Comparison of ENCODE assay signal across 31 cellular contexts in the genomic region with DNA sequence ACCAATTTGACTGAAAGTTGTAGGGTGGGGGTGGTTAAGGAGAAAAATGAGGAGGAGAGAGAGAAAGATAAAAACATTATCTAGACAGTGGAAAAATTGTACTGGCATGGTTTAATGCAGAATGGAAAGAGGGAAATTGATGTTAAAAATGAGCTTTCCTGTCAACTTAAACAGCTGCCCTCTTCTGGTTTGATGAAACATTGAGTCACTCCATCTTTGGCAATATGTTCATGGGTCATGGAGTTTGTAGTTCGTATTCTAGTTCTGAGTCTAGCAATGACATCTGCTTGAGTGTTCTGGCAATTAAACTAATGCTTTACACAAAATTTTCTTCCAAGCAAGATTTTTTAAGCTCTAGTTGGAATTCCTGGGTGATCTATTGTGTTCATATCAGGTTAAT. TPM values are rescaled to one million over a fixed set of nuclear protein-coding genes. Genes with fewer than 3 reads are reported as not detected.
DNase-seq lines count a peak whose midpoint lies in the region; ATAC-seq and TF ChIP-seq lines count a peak whose summit lies in the region.
"Had no signal": no experiment of that assay in that cellular context is flagged by ENCODE, and none has a peak within 500 bp of the region (broad histone marks: within the 10 kb centered on the region; RNA-seq: fewer than 3 reads in every experiment).

No MANE protein-coding gene starts in this region.

- H3K36me3 Mint-ChIP-seq in activated T-cell treated with anti-CD3 and anti-CD28 coated beads, Interleukin-2, amount 50 U/mL, for 72 hours (ENCODE audit: insufficient read depth in 2 of 2), result no peaks in the 10 kb centered on the region
- no peaks in the 10 kb centered on the region for H3K36me3 Mint-ChIP-seq in stimulated activated memory B cell treated with anti-CD40 and anti-IgM and Interleukin-4, amounts not matched to agents 10 μg/mL and 1 μg/mL and 100 μg/mL, for 72 hours
- H3K36me3 Mint-ChIP-seq: CD8-positive, alpha-beta T cell; T-cell had no signal

- TF ChIP-seq CTCF in right atrium auricular region (IDR thresholded peaks at IDR 0.05), result no peak

- H3K27me3 Mint-ChIP-seq in activated T-cell treated with anti-CD3 and anti-CD28 coated beads, Interleukin-2, amount 50 U/mL, for 72 hours (ENCODE audit: low read depth), result peaks cover 17% of the 10 kb centered on the region
- peaks cover 13% of the 10 kb centered on the region for H3K27me3 Mint-ChIP-seq in stimulated activated memory B cell treated with anti-CD40 and anti-IgM and Interleukin-4, amounts not matched to agents 10 μg/mL and 1 μg/mL and 100 μg/mL, for 72 hours

- H3K4me3 Mint-ChIP-seq in activated T-cell treated with anti-CD3 and anti-CD28 coated beads, Interleukin-2, amount 50 U/mL, for 72 hours, result no peak overlapping the region
- H3K4me3 Mint-ChIP-seq in stimulated activated memory B cell treated with anti-CD40 and anti-IgM and Interleukin-4, amounts not matched to agents 10 μg/mL and 1 μg/mL and 100 μg/mL, for 72 hours, result no peak overlapping the region
- H3K4me3 Mint-ChIP-seq: activated CD4-positive, alpha-beta memory T cell treated with anti-CD3 and anti-CD28 coated beads, Interleukin-2, amount 10 ng/mL, durations not matched to agents 7 days and 5 days; CD8-positive, alpha-beta T cell; natural killer cell treated with Interleukin-12 subunit alpha and Interleukin-12 subunit beta and Interleukin-15 and Interleukin-18, amount 100 ng/mL, for 72 hours; T-cell had no signal

- H3K36me3 ChIP-seq in right atrium auricular region, result no peaks in the 10 kb centered on the region
- H3K36me3 ChIP-seq: esophagus muscularis mucosa, right lobe of liver had no signal

- in situ Hi-C loops in SK-MEL-5 (cut with HindIII; ENCODE audit: low pct_unique_long_range_greater_than_20kb, low sequenced_read_pairs), result no loop called here

- H3K4me1 Mint-ChIP-seq in activated T-cell treated with anti-CD3 and anti-CD28 coated beads, Interleukin-2, amount 50 U/mL, for 72 hours (ENCODE audit: low read depth), result peaks cover 30% of the 10 kb centered on the region
- no peaks in the 10 kb centered on the region for H3K4me1 Mint-ChIP-seq in stimulated activated memory B cell treated with anti-CD40 and anti-IgM and Interleukin-4, amounts not matched to agents 10 μg/mL and 1 μg/mL and 100 μg/mL, for 72 hours

- DNase-seq in activated T-cell treated with anti-CD3 and anti-CD28 coated beads, Interleukin-2, amount 50 U/mL, for 72 hours, result no peak
- no peak for DNase-seq in activated T-cell treated with anti-CD3 and anti-CD28 coated beads, Interleukin-2, amount 50 U/mL, for 48 hours
- DNase-seq in SK-MEL-5 (ENCODE audit: low read depth, low spot score), result peak; percentile 13
- peak; percentile 1 for DNase-seq in fibroblast of peridontal ligament (ENCODE audit: extremely low read depth)
- no peak for DNase-seq in right atrium auricular region (ENCODE audit: low spot score)
- no peak for DNase-seq in erythroblast (lab: John Stamatoyannopoulos, UW)
- DNase-seq: activated CD4-positive, alpha-beta memory T cell treated with anti-CD3 and anti-CD28 coated beads, Interleukin-2, amount 10 ng/mL, durations not matched to agents 7 days and 5 days; activated CD4-positive, CD25-positive, alpha-beta regulatory T cell treated with anti-CD3 and anti-CD28 coated beads, Interleukin-2, amount 50 U/mL, for 72 hours; activated effector memory CD4-positive, alpha-beta T cell treated with anti-CD3 and anti-CD28 coated beads, Interleukin-2, amount 50 U/mL, for 16 hours; CD8-positive, alpha-beta T cell; DMS153; effector CD4-positive, alpha-beta T cell; GOT3; islet precursor cell; NCI-H1048; NCI-H1930; NCI-H226; right lobe of liver; SHP77 treated with DMSO at 0.1 percent for 48 hours; stimulated activated CD4-positive, alpha-beta T cell treated with anti-CD3 and anti-CD28 coated beads, Interleukin-15, amount 100 ng/mL, for 24 hours; T-cell; trophoblast cell had no signal

- H3K4me1 ChIP-seq in right atrium auricular region, result no peaks in the 10 kb centered on the region
- H3K4me1 ChIP-seq: right lobe of liver had no signal

- no peak overlapping the region for H3K27ac ChIP-seq in right atrium auricular region
- H3K27ac ChIP-seq: esophagus muscularis mucosa, right lobe of liver had no signal

- H3K4me3 ChIP-seq in right atrium auricular region, result no peak overlapping the region
- H3K4me3 ChIP-seq: esophagus muscularis mucosa, K562, right lobe of liver had no signal

- peaks cover 0 to 3% of the 10 kb centered on the region in 2 donors for H3K27me3 ChIP-seq in right atrium auricular region
- H3K27me3 ChIP-seq: right lobe of liver had no signal

- TF ChIP-seq POLR2A in erythroblast (IDR thresholded peaks at IDR 0.05; ENCODE audit: low read length), result no peak

- peak; percentile 49 to 67 for ATAC-seq in activated T-cell treated with anti-CD3 and anti-CD28 coated beads, Interleukin-2, amount 50 U/mL, for 72 hours (replicated peaks in 1 of 2)
- no peak for ATAC-seq in stimulated activated memory B cell treated with anti-CD40 and anti-IgM and Interleukin-4, amounts not matched to agents 10 μg/mL and 1 μg/mL and 100 μg/mL, for 72 hours
- no peak for ATAC-seq in GM21390 (IDR thresholded peaks at IDR 0.05; ENCODE audit: unreplicated experiment)
- ATAC-seq: CD8-positive, alpha-beta T cell; K562; natural killer cell treated with Interleukin-12 subunit alpha and Interleukin-12 subunit beta and Interleukin-15 and Interleukin-18, amount 100 ng/mL, for 72 hours; right lobe of liver; T-cell had no signal

- no peaks in the 10 kb centered on the region for H3K9me3 ChIP-seq in right atrium auricular region
- H3K9me3 ChIP-seq: esophagus muscularis mucosa, right lobe of liver had no signal

- H3K9me3 Mint-ChIP-seq in activated T-cell treated with anti-CD3 and anti-CD28 coated beads, Interleukin-2, amount 50 U/mL, for 72 hours, result no peaks in the 10 kb centered on the region
- no peaks in the 10 kb centered on the region for H3K9me3 Mint-ChIP-seq in stimulated activated memory B cell treated with anti-CD40 and anti-IgM and Interleukin-4, amounts not matched to agents 10 μg/mL and 1 μg/mL and 100 μg/mL, for 72 hours
- H3K9me3 Mint-ChIP-seq: activated CD4-positive, alpha-beta memory T cell treated with anti-CD3 and anti-CD28 coated beads, Interleukin-2, amount 10 ng/mL, durations not matched to agents 7 days and 5 days; CD8-positive, alpha-beta T cell; natural killer cell treated with Interleukin-12 subunit alpha and Interleukin-12 subunit beta and Interleukin-15 and Interleukin-18, amount 100 ng/mL, for 72 hours; T-cell had no signal

- H3K27ac Mint-ChIP-seq in activated T-cell treated with anti-CD3 and anti-CD28 coated beads, Interleukin-2, amount 50 U/mL, for 72 hours, result no peak overlapping the region
- no peak overlapping the region for H3K27ac Mint-ChIP-seq in stimulated activated memory B cell treated with anti-CD40 and anti-IgM and Interleukin-4, amounts not matched to agents 10 μg/mL and 1 μg/mL and 100 μg/mL, for 72 hours
- H3K27ac Mint-ChIP-seq: activated CD4-positive, alpha-beta memory T cell treated with anti-CD3 and anti-CD28 coated beads, Interleukin-2, amount 10 ng/mL, durations not matched to agents 7 days and 5 days; CD8-positive, alpha-beta T cell; natural killer cell treated with Interleukin-12 subunit alpha and Interleukin-12 subunit beta and Interleukin-15 and Interleukin-18, amount 100 ng/mL, for 72 hours; T-cell had no signal

RNA-seq across cellular contexts. Expression of a gene that starts 9.6 kb away (rescaled TPM):
- total RNA-seq in activated T-cell treated with anti-CD3 and anti-CD28 coated beads, Interleukin-2, amount 50 U/mL, for 72 hours, result under 1 TPM in 1 of 2 donors, not detected in 1; 0.07 TPM
- 0.43 and 1.1 TPM in 2 replicates for total RNA-seq in SK-MEL-5 (2014; rRNA removed; shearing (Covaris generic))
- polyA plus RNA-seq in SK-MEL-5 (2015; cell fraction: cytosol; rRNA removed), result 0.72 and 0.94 TPM in 2 replicates
- 1.8 TPM in 2 replicates for polyA plus RNA-seq in SK-MEL-5 (2015; cell fraction: nucleus; rRNA removed)
- total RNA-seq in right atrium auricular region, result not detected
- total RNA-seq: A172; activated CD4-positive, alpha-beta memory T cell treated with anti-CD3 and anti-CD28 coated beads, Interleukin-2, amount 10 ng/mL, durations not matched to agents 7 days and 5 days; CD8-positive, alpha-beta T cell; esophagus muscularis mucosa; HT-29; mononuclear cell; natural killer cell treated with Interleukin-12 subunit alpha and Interleukin-12 subunit beta and Interleukin-15 and Interleukin-18, amount 100 ng/mL, for 72 hours; osteocyte; T-cell had no signal

Comparison
In these comparisons a context has a peak if more than half of its experiments do, and no peak if none do; other contexts are left out.
1. ATAC-seq: peak in activated T-cell treated with anti-CD3 and anti-CD28 coated beads, Interleukin-2, amount 50 U/mL, for 72 hours (2 of 2); none in stimulated activated memory B cell treated with anti-CD40 and anti-IgM and Interleukin-4, amounts not matched to agents 10 μg/mL and 1 μg/mL and 100 μg/mL, for 72 hours (single experiment) and GM21390 (single experiment).
2. DNase-seq: peak in SK-MEL-5 (single experiment) and fibroblast of peridontal ligament (single experiment); none in activated T-cell treated with anti-CD3 and anti-CD28 coated beads, Interleukin-2, amount 50 U/mL, for 72 hours (0 of 2), activated T-cell treated with anti-CD3 and anti-CD28 coated beads, Interleukin-2, amount 50 U/mL, for 48 hours (0 of 2), right atrium auricular region (single experiment) and erythroblast (0 of 2).